Comparison of ENCODE assay signal across 16 cellular contexts in genomic region chr2:201419057-201419635, GRCh38. TPM values are rescaled to one million over a fixed set of nuclear protein-coding genes. Genes with fewer than 3 reads are reported as not detected.
DNase-seq lines count a peak whose midpoint lies in the region; ATAC-seq, FAIRE-seq and TF ChIP-seq lines count a peak whose summit lies in the region.
"Had no signal": no experiment of that assay in that cellular context is flagged by ENCODE, and none has a peak within 500 bp of the region (broad histone marks: within the 10 kb centered on the region; RNA-seq: fewer than 3 reads in every experiment).

No MANE protein-coding gene starts in this region.

- H3K27me3 Mint-ChIP-seq in HFFc6 (ENCODE audit: insufficient read depth): no peaks in the 10 kb centered on the region
- H3K27me3 Mint-ChIP-seq in astrocyte (ENCODE audit: low read depth, unreplicated experiment): no peaks in the 10 kb centered on the region
- no peaks in the 10 kb centered on the region for H3K27me3 Mint-ChIP-seq in osteocyte (ENCODE audit: unreplicated experiment)
- H3K27me3 Mint-ChIP-seq: brain had no signal

- H3K9me3 Mint-ChIP-seq in HFFc6 (no peaks in the 10 kb centered on the region), astrocyte (ENCODE audit: unreplicated experiment) (no peaks in the 10 kb centered on the region), osteocyte (ENCODE audit: unreplicated experiment) (no peaks in the 10 kb centered on the region)
- H3K9me3 Mint-ChIP-seq: brain had no signal

- DNase-seq in HFFc6 (peak; percentile 69), astrocyte (ENCODE audit: low read depth) (no peak), HepG2 (ENCODE audit: low spot score) (no peak), osteocyte (ENCODE audit: extremely low spot score, unreplicated experiment) (no peak), NCI-H2171 treated with DMSO at 0.1 percent for 48 hours (lab: John Stamatoyannopoulos, UW) (no peak)
- DNase-seq: DND-41; NCI-H1436 treated with DMSO at 0.1 percent for 48 hours; right lobe of liver; stimulated activated CD8-positive, alpha-beta memory T cell treated with anti-CD3 and anti-CD28 coated beads, Interleukin-4, amount 100 ng/mL, for 48 hours had no signal

- FAIRE-seq in astrocyte (lab: Jason Lieb, UNC) (peak; percentile 39), HepG2 (lab: Jason Lieb, UNC) (no peak)

- H2AFZ ChIP-seq in astrocyte (ENCODE audit: low read depth, low read length) (no peak overlapping the region), HepG2 (ENCODE audit: low read length) (no peak overlapping the region)

- no peak overlapping the region for H3K27ac ChIP-seq in C4-2B
- H3K27ac ChIP-seq in astrocyte (ENCODE audit: low read depth, low read length): no peak overlapping the region
- no peak overlapping the region for H3K27ac ChIP-seq in HepG2 (ENCODE audit: extremely low read length, insufficient read depth, low read length)
- H3K27ac ChIP-seq: HL-60, right lobe of liver had no signal

- TF ChIP-seq RAD21 in HepG2 (CRISPR knock-in tag; IDR thresholded peaks at IDR 0.05): no peak

- H3K9me3 ChIP-seq in astrocyte (ENCODE audit: insufficient read depth, low read depth, low read length) (no peaks in the 10 kb centered on the region), HepG2 (ENCODE audit: low read length) (no peaks in the 10 kb centered on the region)
- H3K9me3 ChIP-seq: gastroesophageal sphincter, Peyer's patch, right lobe of liver had no signal

- H3K4me3 ChIP-seq in astrocyte (ENCODE audit: insufficient read depth, low read depth, low read length): no peak overlapping the region
- H3K4me3 ChIP-seq in HepG2 (replicated peaks in 1 of 3; ENCODE audit: insufficient read depth in 1 of 3, low read depth in 2 of 3, low read length in 3 of 3): no peak overlapping the region
- H3K4me3 ChIP-seq: gastroesophageal sphincter, Peyer's patch, right lobe of liver had no signal

- TF ChIP-seq CTCF in C4-2B (conservative IDR thresholded peaks at IDR 0.05): peak; percentile 29
- peak; percentile 46 for TF ChIP-seq CTCF in HFFc6 (IDR thresholded peaks at IDR 0.05)
- no peak for TF ChIP-seq CTCF in astrocyte (IDR thresholded peaks at IDR 0.05; ENCODE audit: insufficient read depth, low read depth, low read length)
- TF ChIP-seq CTCF in HepG2 (CRISPR knock-in tag; IDR thresholded peaks at IDR 0.05): peak; percentile 54
- no peak for TF ChIP-seq CTCF in osteocyte (IDR thresholded peaks at IDR 0.05)

- peak overlapping the region; percentile 54 for H3K4me3 Mint-ChIP-seq in HFFc6
- no peak overlapping the region for H3K4me3 Mint-ChIP-seq in astrocyte (ENCODE audit: unreplicated experiment)
- no peak overlapping the region for H3K4me3 Mint-ChIP-seq in osteocyte (ENCODE audit: unreplicated experiment)

- H3K4me1 Mint-ChIP-seq in HFFc6 (ENCODE audit: low read depth): peaks cover 45% of the 10 kb centered on the region
- H3K4me1 Mint-ChIP-seq in astrocyte (ENCODE audit: low read depth, unreplicated experiment): peaks cover 11% of the 10 kb centered on the region
- peaks cover 11% of the 10 kb centered on the region for H3K4me1 Mint-ChIP-seq in osteocyte (ENCODE audit: unreplicated experiment)

- ATAC-seq in HepG2 (no peak), GM19324 (IDR thresholded peaks at IDR 0.05; ENCODE audit: low FRiP score, unreplicated experiment) (no peak), HG02981 (IDR thresholded peaks at IDR 0.05; ENCODE audit: unreplicated experiment) (no peak)
- ATAC-seq: gastroesophageal sphincter had no signal

- WGBS in HepG2 (ENCODE audit: low lambda C conversion rate): 87% methylated on average over 3 of the region's 3 CpGs

- H3K4me1 ChIP-seq in astrocyte (ENCODE audit: insufficient read depth, low read length) (peaks cover 19% of the 10 kb centered on the region), HepG2 (ENCODE audit: insufficient read depth, low read length) (peaks cover 14% of the 10 kb centered on the region; the same call in 1 of the 2 replicates)
- H3K4me1 ChIP-seq: right lobe of liver had no signal

- POLR2A ChIA-PET in HepG2 (lab: Yijun Ruan, JAX): no interaction called here

- intact Hi-C loops in HepG2 (cut with micrococcal nuclease; ENCODE audit: unreplicated experiment): no loop called here

- TF ChIP-seq POLR2A in HepG2 (IDR thresholded peaks at IDR 0.05; ENCODE audit: insufficient read depth in 1 of 2, low read depth in 2 of 2, low read length in 2 of 2): no peak

- H4K20me1 ChIP-seq in astrocyte (ENCODE audit: insufficient read depth, low read length) (peaks cover 10% of the 10 kb centered on the region), HepG2 (ENCODE audit: insufficient read depth, low read length) (no peaks in the 10 kb centered on the region)

- CTCF ChIA-PET in HepG2 (lab: Yijun Ruan, JAX; ENCODE audit: low intra/inter-chr PET ratio, low total read pairs): no interaction called here

- H3K4me2 ChIP-seq in astrocyte (ENCODE audit: low read length) (no peak overlapping the region), HepG2 (ENCODE audit: low read depth, low read length) (no peak overlapping the region)

- in situ Hi-C loops in HepG2 (cut with HindIII; ENCODE audit: extremely low pct_ligation_motif_present, low pct_unique_long_range_greater_than_20kb): no loop called here

- H3K27me3 ChIP-seq in astrocyte (ENCODE audit: insufficient read depth, low read length) (no peaks in the 10 kb centered on the region), HepG2 (ENCODE audit: control insufficient read depth in 1 of 2, insufficient read depth in 2 of 2, low read length in 2 of 2) (no peaks in the 10 kb centered on the region)
- H3K27me3 ChIP-seq: gastroesophageal sphincter, Peyer's patch, right lobe of liver had no signal

- TF ChIP-seq EP300 in HepG2 (IDR thresholded peaks at IDR 0.05; ENCODE audit: low read depth in 2 of 2, low read length in 2 of 2) (no peak), HepG2 (CRISPR knock-in tag; IDR thresholded peaks at IDR 0.05; ENCODE audit: borderline replicate concordance) (no peak)

- BruUV-seq in HepG2 (replicated peaks; lab: Mats Ljungman, UMichigan): no TSS peak

- peaks cover 36% of the 10 kb centered on the region for H3K79me2 ChIP-seq in astrocyte (ENCODE audit: insufficient read depth, low read length)
- H3K79me2 ChIP-seq in HepG2 (ENCODE audit: insufficient read depth, low read length): no peaks in the 10 kb centered on the region

- H3K36me3 ChIP-seq in astrocyte (ENCODE audit: insufficient read depth, low read length) (no peaks in the 10 kb centered on the region), HepG2 (replicated peaks in 1 of 2; ENCODE audit: control insufficient read depth in 1 of 2, insufficient read depth in 2 of 2, low read length in 2 of 2) (peaks cover 3 to 7% of the 10 kb centered on the region in 2 experiments; a peak in 2 of 5 replicates)

- peaks cover 13% of the 10 kb centered on the region for H3K36me3 Mint-ChIP-seq in HFFc6 (ENCODE audit: low read depth)
- H3K36me3 Mint-ChIP-seq in astrocyte (ENCODE audit: low read depth, unreplicated experiment): no peaks in the 10 kb centered on the region
- peaks cover 15% of the 10 kb centered on the region for H3K36me3 Mint-ChIP-seq in osteocyte (ENCODE audit: unreplicated experiment)

- H3K9ac ChIP-seq in astrocyte (ENCODE audit: low read length): no peak overlapping the region
- H3K9ac ChIP-seq in HepG2 (ENCODE audit: insufficient read depth, low read depth, low read length): no peak overlapping the region

- H3K27ac Mint-ChIP-seq in HFFc6: peak overlapping the region; percentile 86
- H3K27ac Mint-ChIP-seq in astrocyte (ENCODE audit: unreplicated experiment): no peak overlapping the region
- H3K27ac Mint-ChIP-seq in osteocyte (ENCODE audit: unreplicated experiment): no peak overlapping the region

RNA-seq across cellular contexts. Expression of gene TRAK2, which starts 32.1 kb away (rescaled TPM):
- total RNA-seq in HFFc6 (2021; fragmentation: NEBNext Ultra II Directional; extraction: Animal tissue kit (Norgen Biotek cat#: 25700)): 10 to 100 TPM; 43.2 to 55.8 (median 54.0) TPM
- 38.8 and 39.1 TPM in 2 replicates for total RNA-seq in astrocyte
- 21.0 and 32.4 TPM in 2 replicates for total RNA-seq in HepG2 (2016; rRNA removed; fragmentation: Illumina TruSeq; extraction: Trizol)
- 7.5 and 7.9 TPM in 2 replicates for total RNA-seq in HepG2 (2016; cell fraction: cytosol; rRNA removed; fragmentation: Illumina TruSeq; extraction: Trizol; ENCODE audit: low read depth)
- total RNA-seq in HepG2 (2016; cell fraction: insoluble cytoplasmic fraction; rRNA removed; fragmentation: Illumina TruSeq; extraction: Trizol): 19.5 and 29.4 TPM in 2 replicates
- total RNA-seq in HepG2 (2016; cell fraction: membrane; rRNA removed; fragmentation: Illumina TruSeq; extraction: Trizol): 30.0 and 33.2 TPM in 2 replicates
- total RNA-seq in HepG2 (2016; cell fraction: nucleus; rRNA removed; fragmentation: Illumina TruSeq; extraction: Trizol): 26.8 and 28.3 TPM in 2 replicates
- 7.7 and 8.9 TPM in 2 replicates for polyA plus RNA-seq in HepG2 (2011; rRNA removed)
- polyA plus RNA-seq in HepG2 (2011; cell fraction: cytosol; rRNA removed): 4.1 and 6.4 TPM in 2 replicates
- polyA plus RNA-seq in HepG2 (2011; cell fraction: nucleus; rRNA removed): 9.3 and 10.7 TPM in 2 replicates
- 7.2 and 8.6 TPM in 2 replicates for polyA plus RNA-seq in HepG2 (2012)
- 3.4 and 4.8 TPM in 2 replicates for polyA plus RNA-seq in HepG2 (2016; cell fraction: cytosol; fragmentation: Illumina TruSeq; extraction: Trizol; ENCODE audit: low read depth)
- polyA plus RNA-seq in HepG2 (2016; cell fraction: insoluble cytoplasmic fraction; fragmentation: Illumina TruSeq; extraction: Trizol; ENCODE audit: low read depth): 15.6 and 16.6 TPM in 2 replicates
- polyA plus RNA-seq in HepG2 (2016; cell fraction: membrane; fragmentation: Illumina TruSeq; extraction: Trizol; ENCODE audit: low read depth): 11.2 and 11.7 TPM in 2 replicates
- polyA plus RNA-seq in HepG2 (2016; cell fraction: nucleus; fragmentation: Illumina TruSeq; extraction: Trizol; ENCODE audit: insufficient read depth, low read depth): 16.4 and 17.3 TPM in 2 replicates
- polyA minus RNA-seq in HepG2 (2011; rRNA and poly(A)+ RNA removed; ENCODE audit: low replicate concordance): 11.7 and 20.5 TPM in 2 replicates
- polyA minus RNA-seq in HepG2 (2011; cell fraction: cytosol; rRNA and poly(A)+ RNA removed): 8.0 and 9.8 TPM in 2 replicates
- polyA minus RNA-seq in HepG2 (2011; cell fraction: nucleus; rRNA and poly(A)+ RNA removed): 45.7 and 50.8 TPM in 2 replicates
- 36.2 and 38.7 TPM in 2 replicates for total RNA-seq in osteocyte

RNA-seq across cellular contexts. Expression of gene STRADB, which starts 32.4 kb away (rescaled TPM):
- 10 to 100 TPM; 37.7 to 51.0 (median 43.5) TPM for total RNA-seq in HFFc6 (2021; fragmentation: NEBNext Ultra II Directional; extraction: Animal tissue kit (Norgen Biotek cat#: 25700))
- 39.9 and 40.5 TPM in 2 replicates for total RNA-seq in astrocyte
- total RNA-seq in HepG2 (2016; rRNA removed; fragmentation: Illumina TruSeq; extraction: Trizol): 66.6 and 73.8 TPM in 2 replicates
- total RNA-seq in HepG2 (2016; cell fraction: cytosol; rRNA removed; fragmentation: Illumina TruSeq; extraction: Trizol; ENCODE audit: low read depth): 155 and 168 TPM in 2 replicates
- total RNA-seq in HepG2 (2016; cell fraction: insoluble cytoplasmic fraction; rRNA removed; fragmentation: Illumina TruSeq; extraction: Trizol): 65.4 and 69.5 TPM in 2 replicates
- 248 and 275 TPM in 2 replicates for total RNA-seq in HepG2 (2016; cell fraction: membrane; rRNA removed; fragmentation: Illumina TruSeq; extraction: Trizol)
- total RNA-seq in HepG2 (2016; cell fraction: nucleus; rRNA removed; fragmentation: Illumina TruSeq; extraction: Trizol): 48.5 and 52.0 TPM in 2 replicates
- polyA plus RNA-seq in HepG2 (2011; rRNA removed): 28.6 and 34.1 TPM in 2 replicates
- 14.8 and 23.2 TPM in 2 replicates for polyA plus RNA-seq in HepG2 (2011; cell fraction: cytosol; rRNA removed)
- polyA plus RNA-seq in HepG2 (2011; cell fraction: nucleus; rRNA removed): 14.3 and 19.5 TPM in 2 replicates
- polyA plus RNA-seq in HepG2 (2012): 28.1 and 39.7 TPM in 2 replicates
- 187 and 197 TPM in 2 replicates for polyA plus RNA-seq in HepG2 (2016; cell fraction: cytosol; fragmentation: Illumina TruSeq; extraction: Trizol; ENCODE audit: low read depth)
- polyA plus RNA-seq in HepG2 (2016; cell fraction: insoluble cytoplasmic fraction; fragmentation: Illumina TruSeq; extraction: Trizol; ENCODE audit: low read depth): 78.3 and 87.0 TPM in 2 replicates
- polyA plus RNA-seq in HepG2 (2016; cell fraction: membrane; fragmentation: Illumina TruSeq; extraction: Trizol; ENCODE audit: low read depth): 257 and 275 TPM in 2 replicates
- polyA plus RNA-seq in HepG2 (2016; cell fraction: nucleus; fragmentation: Illumina TruSeq; extraction: Trizol; ENCODE audit: insufficient read depth, low read depth): 78.8 and 84.3 TPM in 2 replicates
- 6.0 and 24.6 TPM in 2 replicates for polyA minus RNA-seq in HepG2 (2011; rRNA and poly(A)+ RNA removed; ENCODE audit: low replicate concordance)
- polyA minus RNA-seq in HepG2 (2011; cell fraction: cytosol; rRNA and poly(A)+ RNA removed): 13.8 and 19.3 TPM in 2 replicates
- polyA minus RNA-seq in HepG2 (2011; cell fraction: nucleus; rRNA and poly(A)+ RNA removed): 24.5 and 27.1 TPM in 2 replicates
- total RNA-seq in osteocyte: 18.5 and 23.7 TPM in 2 replicates

Comparison
In these comparisons a context has a peak if more than half of its experiments do, and no peak if none do; other contexts are left out.
1. CTCF ChIP-seq: peak in C4-2B (single experiment), HFFc6 (single experiment) and HepG2 (single experiment); none in astrocyte (single experiment) and osteocyte (single experiment).